ENCODE assay signal across 36 cellular contexts in genomic region chr20:25745738-25746137, GRCh38.
"Had no signal": no experiment of that assay in that cellular context is flagged by ENCODE, and none has a peak within 500 bp of the region (broad histone marks: within the 10 kb centered on the region; RNA-seq: fewer than 3 reads in every experiment).

No MANE protein-coding gene starts in this region.

- H3K9me3 Mint-ChIP-seq: activated naive CD4-positive, alpha-beta T cell treated with anti-CD3 and anti-CD28 coated beads, Interleukin-2, amount 50 U/mL, for 72 hours; activated T-cell treated with anti-CD3 and anti-CD28 coated beads, Interleukin-2, amount 50 U/mL, for 4 hours; activated T-helper 1 cell treated with anti-CD3 and anti-CD28 coated beads, Interleukin-12 subunit alpha, Interleukin-12 subunit beta, Interleukin-2, Interleukin-4 antibody, amounts not matched to agents 30 ng/mL and 10 ng/mL and 1 ng/mL, durations not matched to agents 14 hours and 24 hours and 36 hours; brain; dendritic cell treated with granulocyte-macrophage colony-stimulating factor and Interleukin-4, amounts not matched to agents 40 ng/mL and 50 ng/mL, for 4 days; T-helper 2 cell treated with Interferon-gamma antibody and Interleukin-4, amounts not matched to agents 5 μg/mL and 100 μg/mL, for 36 hours had no signal

- H3K27me3 Mint-ChIP-seq: activated CD8-positive, alpha-beta memory T cell treated with anti-CD3 and anti-CD28 coated beads, Interleukin-2, amount 10 ng/mL, durations not matched to agents 7 days and 5 days; activated naive CD4-positive, alpha-beta T cell treated with anti-CD3 and anti-CD28 coated beads, Interleukin-2, amount 10 ng/mL, durations not matched to agents 7 days and 5 days; activated naive CD8-positive, alpha-beta T cell treated with anti-CD3 and anti-CD28 coated beads, Interleukin-2, amount 10 ng/mL, durations not matched to agents 7 days and 5 days; T-helper 17 cell had no signal

- H3K27ac ChIP-seq: ascending aorta, breast epithelium, cardiac muscle cell, coronary artery, esophagus muscularis mucosa, gastroesophageal sphincter, heart right ventricle, hepatocyte, WERI-Rb-1 had no signal

- H3K27ac Mint-ChIP-seq: activated CD8-positive, alpha-beta memory T cell treated with anti-CD3 and anti-CD28 coated beads, Interleukin-2, amount 10 ng/mL, durations not matched to agents 7 days and 5 days; activated CD8-positive, alpha-beta T cell treated with anti-CD3 and anti-CD28 coated beads, Interleukin-2, amount 10 ng/mL, durations not matched to agents 7 days and 5 days; activated naive CD4-positive, alpha-beta T cell treated with anti-CD3 and anti-CD28 coated beads, Interleukin-2, amount 10 ng/mL, durations not matched to agents 7 days and 5 days; activated naive CD8-positive, alpha-beta T cell treated with anti-CD3 and anti-CD28 coated beads, Interleukin-2, amount 10 ng/mL, durations not matched to agents 7 days and 5 days; activated T-helper 1 cell treated with anti-CD3 and anti-CD28 coated beads, Interleukin-12 subunit alpha, Interleukin-12 subunit beta, Interleukin-2, Interleukin-4 antibody, amounts not matched to agents 30 ng/mL and 10 ng/mL and 1 ng/mL, durations not matched to agents 14 hours and 24 hours and 36 hours; brain; dendritic cell treated with granulocyte-macrophage colony-stimulating factor and Interleukin-4, amounts not matched to agents 40 ng/mL and 50 ng/mL, for 4 days; T-helper 17 cell; T-helper 2 cell treated with Interferon-gamma antibody and Interleukin-4, amounts not matched to agents 5 μg/mL and 100 μg/mL, for 36 hours had no signal

- H3K4me2 ChIP-seq: hepatocyte had no signal

- H3K36me3 Mint-ChIP-seq: activated CD8-positive, alpha-beta memory T cell treated with anti-CD3 and anti-CD28 coated beads, Interleukin-2, amount 10 ng/mL, durations not matched to agents 7 days and 5 days; activated naive CD4-positive, alpha-beta T cell treated with anti-CD3 and anti-CD28 coated beads, Interleukin-2, amount 50 U/mL, for 72 hours; activated naive CD8-positive, alpha-beta T cell treated with anti-CD3 and anti-CD28 coated beads, Interleukin-2, amount 10 ng/mL, durations not matched to agents 7 days and 5 days; brain had no signal

- H3K4me3 ChIP-seq: ascending aorta, breast epithelium, cardiac muscle cell, coronary artery, dorsolateral prefrontal cortex, esophagus muscularis mucosa, gastroesophageal sphincter, heart right ventricle, hepatocyte had no signal

- ATAC-seq: activated CD8-positive, alpha-beta memory T cell treated with anti-CD3 and anti-CD28 coated beads, Interleukin-2, amount 10 ng/mL, durations not matched to agents 7 days and 5 days; activated CD8-positive, alpha-beta T cell treated with anti-CD3 and anti-CD28 coated beads, Interleukin-2, amount 10 ng/mL, durations not matched to agents 7 days and 5 days; activated T-cell treated with anti-CD3 and anti-CD28 coated beads, Interleukin-2, amount 50 U/mL, for 4 hours; gastroesophageal sphincter; heart right ventricle; T-helper 17 cell had no signal

- DNase-seq: activated CD4-positive, alpha-beta T cell treated with anti-CD3 and anti-CD28 coated beads for 4 hours; activated CD4-positive, alpha-beta T cell treated with anti-CD3 and anti-CD28 coated beads, Interleukin-2, amount 50 U/mL, for 1 hour; activated CD4-positive, alpha-beta T cell treated with anti-CD3 and anti-CD28 coated beads, Interleukin-2, amount 50 U/mL, for 48 hours; activated CD4-positive, CD25-positive, alpha-beta regulatory T cell; activated CD4-positive, CD25-positive, alpha-beta regulatory T cell treated with anti-CD3 and anti-CD28 coated beads, Interleukin-2, amount 50 U/mL, for 72 hours; activated CD8-positive, alpha-beta memory T cell treated with anti-CD3 and anti-CD28 coated beads, Interleukin-2, amount 10 ng/mL, durations not matched to agents 7 days and 5 days; activated CD8-positive, alpha-beta memory T cell treated with anti-CD3 and anti-CD28 coated beads, Interleukin-2, amount 50 U/mL, for 4 hours; activated CD8-positive, alpha-beta T cell treated with anti-CD3 and anti-CD28 coated beads, Interleukin-2, amount 10 ng/mL, durations not matched to agents 7 days and 5 days; activated gamma-delta T cell; activated naive CD4-positive, alpha-beta T cell; activated naive CD4-positive, alpha-beta T cell treated with anti-CD3 and anti-CD28 coated beads, Interleukin-2, amount 10 ng/mL, durations not matched to agents 7 days and 5 days; activated naive CD8-positive, alpha-beta T cell treated with anti-CD3 and anti-CD28 coated beads, Interleukin-2, amount 10 ng/mL, durations not matched to agents 7 days and 5 days; activated T-cell treated with anti-CD3 and anti-CD28 coated beads for 4 hours; activated T-cell treated with anti-CD3 and anti-CD28 coated beads, Interleukin-2, amount 50 U/mL, for 4 hours; central memory CD4-positive, alpha-beta T cell; dorsolateral prefrontal cortex; effector memory CD4-positive, alpha-beta T cell; erythroblast; foreskin melanocyte; heart right ventricle; T-helper 1 cell; T-helper 17 cell; T1000; WERI-Rb-1 had no signal

- H3K4me3 Mint-ChIP-seq: activated CD8-positive, alpha-beta memory T cell treated with anti-CD3 and anti-CD28 coated beads, Interleukin-2, amount 10 ng/mL, durations not matched to agents 7 days and 5 days; activated CD8-positive, alpha-beta T cell treated with anti-CD3 and anti-CD28 coated beads, Interleukin-2, amount 10 ng/mL, durations not matched to agents 7 days and 5 days; activated naive CD4-positive, alpha-beta T cell treated with anti-CD3 and anti-CD28 coated beads, Interleukin-2, amount 10 ng/mL, durations not matched to agents 7 days and 5 days; activated naive CD8-positive, alpha-beta T cell treated with anti-CD3 and anti-CD28 coated beads, Interleukin-2, amount 10 ng/mL, durations not matched to agents 7 days and 5 days; activated T-cell treated with anti-CD3 and anti-CD28 coated beads, Interleukin-2, amount 50 U/mL, for 4 hours; activated T-helper 1 cell treated with anti-CD3 and anti-CD28 coated beads, Interleukin-12 subunit alpha, Interleukin-12 subunit beta, Interleukin-2, Interleukin-4 antibody, amounts not matched to agents 30 ng/mL and 10 ng/mL and 1 ng/mL, durations not matched to agents 14 hours and 24 hours and 36 hours; brain; dendritic cell treated with granulocyte-macrophage colony-stimulating factor and Interleukin-4, amounts not matched to agents 40 ng/mL and 50 ng/mL, for 4 days; T-helper 17 cell; T-helper 2 cell treated with Interferon-gamma antibody and Interleukin-4, amounts not matched to agents 5 μg/mL and 100 μg/mL, for 36 hours had no signal

- H3K27me3 ChIP-seq: ascending aorta, breast epithelium, cardiac muscle cell, dorsolateral prefrontal cortex, esophagus muscularis mucosa, gastroesophageal sphincter, heart right ventricle, hepatocyte had no signal

- H3K36me3 ChIP-seq: ascending aorta, breast epithelium, cardiac muscle cell, esophagus muscularis mucosa, gastroesophageal sphincter, heart right ventricle, WERI-Rb-1 had no signal

- H3K4me1 ChIP-seq: ascending aorta, breast epithelium had no signal

- H2AFZ ChIP-seq: hepatocyte had no signal

- H3K4me1 Mint-ChIP-seq: activated CD8-positive, alpha-beta memory T cell treated with anti-CD3 and anti-CD28 coated beads, Interleukin-2, amount 10 ng/mL, durations not matched to agents 7 days and 5 days; brain had no signal

- H3K79me2 ChIP-seq: hepatocyte had no signal

- H3K9me3 ChIP-seq: ascending aorta, breast epithelium, esophagus muscularis mucosa, gastroesophageal sphincter, heart right ventricle had no signal
